ENCODE assay signal across 5 cellular contexts in genomic region chr4:95469617-95470016, GRCh38.
"Had no signal": no experiment of that assay in that cellular context is flagged by ENCODE, and none has a peak within 500 bp of the region (broad histone marks: within the 10 kb centered on the region; RNA-seq: fewer than 3 reads in every experiment).

No MANE protein-coding gene starts in this region.

- DNase-seq: IMR-90, KBM-7, KG1 had no signal

- H3K4me3 ChIP-seq: K562 had no signal

- H3K27ac ChIP-seq: HL-60 had no signal
